ENCODE assay signal across 16 cellular contexts in genomic region chr18:10973579-10974260, GRCh38.
DNase-seq lines count a peak whose midpoint lies in the region; ATAC-seq, FAIRE-seq and TF ChIP-seq lines count a peak whose summit lies in the region.
"Had no signal": no experiment of that assay in that cellular context is flagged by ENCODE, and none has a peak within 500 bp of the region (broad histone marks: within the 10 kb centered on the region; RNA-seq: fewer than 3 reads in every experiment).

No MANE protein-coding gene starts in this region.

- TF ChIP-seq POLR2A in GM12892 (IDR thresholded peaks at IDR 0.05; ENCODE audit: low read depth, low read length): no peak
- TF ChIP-seq POLR2A in endothelial cell of umbilical vein (IDR thresholded peaks at IDR 0.05; ENCODE audit: low read depth, low read length): no peak

- no peak for TF ChIP-seq CTCF in endothelial cell of umbilical vein (IDR thresholded peaks at IDR 0.05; ENCODE audit: extremely low read depth in 1 of 2, insufficient read depth in 1 of 2, low read depth in 1 of 2, low read length in 2 of 2)
- no peak for TF ChIP-seq CTCF in psoas muscle (IDR thresholded peaks at IDR 0.05)

- DNase-seq in GM12892 (ENCODE audit: insufficient read length) (no peak), RPMI7951 (ENCODE audit: low read depth) (peak; percentile 66), endothelial cell of umbilical vein (ENCODE audit: low read depth, low spot score) (peak; percentile 34), pulmonary artery endothelial cell (ENCODE audit: low read depth, low spot score) (peak; percentile 20), psoas muscle (no peak)
- DNase-seq: activated CD8-positive, alpha-beta T cell treated with anti-CD3 and anti-CD28 coated beads for 36 hours; H7; kidney glomerular epithelial cell; NCI-H1930; NCI-H526 treated with DMSO at 0.1 percent for 48 hours; retina; Right ventricle myocardium superior had no signal

- H3K36me3 ChIP-seq in endothelial cell of umbilical vein (ENCODE audit: control insufficient read depth in 2 of 2, extremely low read depth in 1 of 2, insufficient read depth in 2 of 2, low read length in 2 of 2) (no peaks in the 10 kb centered on the region), psoas muscle (ENCODE audit: insufficient read depth in 1 of 2, low read depth in 1 of 2) (no peaks in the 10 kb centered on the region)
- H3K36me3 ChIP-seq: breast epithelium had no signal

- FAIRE-seq in GM12892 (lab: Jason Lieb, UNC) (peak; percentile 67), endothelial cell of umbilical vein (lab: Jason Lieb, UNC) (no peak)

- no peak overlapping the region for H3K4me2 ChIP-seq in endothelial cell of umbilical vein (ENCODE audit: insufficient read depth, low read length)

- H3K27ac ChIP-seq in endothelial cell of umbilical vein (ENCODE audit: insufficient read depth, low read depth, low read length) (no peak overlapping the region), psoas muscle (no peak overlapping the region)
- H3K27ac ChIP-seq: breast epithelium had no signal

- no peaks in the 10 kb centered on the region for H3K79me2 ChIP-seq in endothelial cell of umbilical vein (ENCODE audit: control insufficient read depth, insufficient read depth, low read length)

- H3K9me1 ChIP-seq in endothelial cell of umbilical vein (replicated peaks; ENCODE audit: control insufficient read depth, extremely low read depth, insufficient read depth, low read length): no peaks in the 10 kb centered on the region

- peaks cover 16% of the 10 kb centered on the region for H3K4me1 ChIP-seq in endothelial cell of umbilical vein (ENCODE audit: control insufficient read depth, extremely low read depth, insufficient read depth, low read length)
- H3K4me1 ChIP-seq in psoas muscle: no peaks in the 10 kb centered on the region
- H3K4me1 ChIP-seq: breast epithelium had no signal

- H3K4me3 ChIP-seq in endothelial cell of umbilical vein (replicated peaks in 1 of 3; ENCODE audit: insufficient read depth in 1 of 3, low read depth in 1 of 3, low read length in 3 of 3) (no peak overlapping the region), psoas muscle (no peak overlapping the region)
- H3K4me3 ChIP-seq: breast epithelium had no signal

- H4K20me1 ChIP-seq in endothelial cell of umbilical vein (replicated peaks; ENCODE audit: control insufficient read depth, extremely low read depth, insufficient read depth, low read length): no peaks in the 10 kb centered on the region

- H3K9me3 ChIP-seq in endothelial cell of umbilical vein (replicated peaks; ENCODE audit: control insufficient read depth, insufficient read depth, low read length) (no peaks in the 10 kb centered on the region), psoas muscle (peaks cover 3% of the 10 kb centered on the region)
- H3K9me3 ChIP-seq: breast epithelium had no signal

- H3K27me3 ChIP-seq in endothelial cell of umbilical vein (ENCODE audit: control insufficient read depth in 2 of 2, insufficient read depth in 2 of 2, low read length in 2 of 2): no peaks in the 10 kb centered on the region
- no peaks in the 10 kb centered on the region for H3K27me3 ChIP-seq in psoas muscle (ENCODE audit: insufficient read depth in 3 of 3, low read length in 2 of 3)
- H3K27me3 ChIP-seq: breast epithelium had no signal

- intact Hi-C loops in endothelial cell of umbilical vein (cut with micrococcal nuclease) (no loop called here), psoas muscle (cut with DNase I) (no loop called here)

- dilution Hi-C loops in endothelial cell of umbilical vein (cut with MboI; ENCODE audit: extremely low pct_ligation_motif_present, low sequenced_read_pairs): no loop called here

- WGBS in psoas muscle, 3 donors: 49 to 62% (median 51%) methylated on average over 10 of the region's 10 CpGs

- BruUV-seq in endothelial cell of umbilical vein (replicated peaks; lab: Mats Ljungman, UMichigan): no TSS peak

- CTCF ChIA-PET in endothelial cell of umbilical vein (lab: Charles Lee): interaction anchor here (1.2 to 1.3 kb wide), 4 partner anchors 12 to 180 kb away, joined by 3 to 8 read pairs (median 4); no protein-coding TSS in a partner anchor

- POLR2A ChIA-PET in endothelial cell of umbilical vein (lab: Charles Lee): no interaction called here

- no peak for ATAC-seq in HG03025 (IDR thresholded peaks at IDR 0.05; ENCODE audit: low FRiP score, unreplicated experiment)
- ATAC-seq in GM19035 (IDR thresholded peaks at IDR 0.05; ENCODE audit: unreplicated experiment): no peak
- no peak for ATAC-seq in psoas muscle
- ATAC-seq in GM19023 (IDR thresholded peaks at IDR 0.05; ENCODE audit: unreplicated experiment): no peak
- ATAC-seq: activated CD8-positive, alpha-beta T cell treated with anti-CD3 and anti-CD28 coated beads for 36 hours had no signal

- peak overlapping the region; percentile 6 for H2AFZ ChIP-seq in endothelial cell of umbilical vein (ENCODE audit: low read depth, low read length)

- H3K9ac ChIP-seq in endothelial cell of umbilical vein (replicated peaks; ENCODE audit: extremely low read depth, insufficient read depth, low read length): no peak overlapping the region

TF ChIP-seq in endothelial cell of umbilical vein, 7 proteins besides CTCF, POLR2A, EP300 and RAD21:
- no peak for TF ChIP-seq JUN (IDR thresholded peaks at IDR 0.05; ENCODE audit: borderline replicate concordance, insufficient read depth, insufficient read length, low read depth)
- TF ChIP-seq GATA2 (IDR thresholded peaks at IDR 0.05; ENCODE audit: insufficient read depth, insufficient read length, low read depth, low read length): no peak
- TF ChIP-seq, protein P1, sequence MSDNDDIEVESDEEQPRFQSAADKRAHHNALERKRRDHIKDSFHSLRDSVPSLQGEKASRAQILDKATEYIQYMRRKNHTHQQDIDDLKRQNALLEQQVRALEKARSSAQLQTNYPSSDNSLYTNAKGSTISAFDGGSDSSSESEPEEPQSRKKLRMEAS (IDR thresholded peaks at IDR 0.05; ENCODE audit: insufficient read depth, insufficient read length): no peak
- TF ChIP-seq EZH2 (IDR thresholded peaks at IDR 0.05; ENCODE audit: borderline replicate concordance, low read depth, low read length, severe bottlenecking): no peak
- TF ChIP-seq POLR2AphosphoS5 (IDR thresholded peaks at IDR 0.05; ENCODE audit: insufficient read depth, low read depth, low read length): no peak
- TF ChIP-seq MYC (IDR thresholded peaks at IDR 0.05; ENCODE audit: low read depth, low read length): no peak
- TF ChIP-seq FOS (IDR thresholded peaks at IDR 0.05; ENCODE audit: borderline replicate concordance, insufficient read depth, low read length): no peak

Comparison
In these comparisons a context has a peak if more than half of its experiments do, and no peak if none do; other contexts are left out.
1. DNase-seq: peak in RPMI7951 (single experiment), endothelial cell of umbilical vein (single experiment) and pulmonary artery endothelial cell (single experiment); none in GM12892 (single experiment) and psoas muscle (0 of 2).